In genomic region chr2:240135706-240136012, GRCh38 we compare ENCODE assay signal across 9 cellular contexts. TPM values are rescaled to one million over a fixed set of nuclear protein-coding genes. Genes with fewer than 3 reads are reported as not detected.
DNase-seq lines count a peak whose midpoint lies in the region; ATAC-seq, FAIRE-seq and TF ChIP-seq lines count a peak whose summit lies in the region.
"Had no signal": no experiment of that assay in that cellular context is flagged by ENCODE, and none has a peak within 500 bp of the region (broad histone marks: within the 10 kb centered on the region; RNA-seq: fewer than 3 reads in every experiment).

No MANE protein-coding gene starts in this region.

- POLR2A ChIA-PET in activated CD4-positive, alpha-beta memory T cell treated with anti-CD3 and anti-CD28 coated beads for 36 hours (lab: Charles Lee): no interaction called here

- intact Hi-C loops in activated CD4-positive, alpha-beta memory T cell treated with anti-CD3 and anti-CD28 coated beads for 36 hours (cut with micrococcal nuclease): loop anchor here (10.0 kb wide), 1 partner anchor 429 kb away; the partner anchor contains the start of genes DUSP28 and RNPEPL1
- intact Hi-C loops in left colon (cut with DNase I, micrococcal nuclease): no loop called here

- TF ChIP-seq CTCF in GM06990 (IDR thresholded peaks at IDR 0.05; ENCODE audit: insufficient read depth, low read length, poor library complexity, severe bottlenecking): no peak

- FAIRE-seq in urothelium cell line (lab: Jason Lieb, UNC): no peak

- H3K9me3 Mint-ChIP-seq in activated CD4-positive, alpha-beta memory T cell treated with anti-CD3 and anti-CD28 coated beads for 36 hours: no peaks in the 10 kb centered on the region
- H3K9me3 Mint-ChIP-seq in stimulated activated naive CD8-positive, alpha-beta T cell treated with anti-CD3 and anti-CD28 coated beads, Interleukin-15, amount 100 ng/mL, for 72 hours: no peaks in the 10 kb centered on the region

- CTCF ChIA-PET in activated CD4-positive, alpha-beta memory T cell treated with anti-CD3 and anti-CD28 coated beads for 36 hours (lab: Charles Lee): interaction anchor here (2.9 kb wide), 1 partner anchor 75 kb away, joined by 14 read pairs; no protein-coding TSS in a partner anchor

- H3K36me3 ChIP-seq in GM06990 (ENCODE audit: control insufficient read depth, insufficient read depth, low read length): peaks cover 15% of the 10 kb centered on the region
- peaks cover 20% of the 10 kb centered on the region for H3K36me3 ChIP-seq in iPS-15b (ENCODE audit: control insufficient read depth, insufficient read depth, low read length)

- DNase-seq in GM06990 (ENCODE audit: extremely low read depth, insufficient read length) (no peak), HK-2 (ENCODE audit: unreplicated experiment) (no peak), left colon (no peak), urothelium cell line (ENCODE audit: low spot score) (no peak)
- DNase-seq in activated CD4-positive, alpha-beta memory T cell treated with anti-CD3 and anti-CD28 coated beads for 36 hours: no peak
- DNase-seq in stimulated activated naive CD8-positive, alpha-beta T cell treated with anti-CD3 and anti-CD28 coated beads, Interleukin-15, amount 100 ng/mL, for 72 hours: no peak

- H3K4me1 Mint-ChIP-seq in activated CD4-positive, alpha-beta memory T cell treated with anti-CD3 and anti-CD28 coated beads for 36 hours (ENCODE audit: low read depth): peaks cover 25% of the 10 kb centered on the region
- peaks cover 44% of the 10 kb centered on the region for H3K4me1 Mint-ChIP-seq in stimulated activated naive CD8-positive, alpha-beta T cell treated with anti-CD3 and anti-CD28 coated beads, Interleukin-15, amount 100 ng/mL, for 72 hours

- H3K27ac Mint-ChIP-seq in activated CD4-positive, alpha-beta memory T cell treated with anti-CD3 and anti-CD28 coated beads for 36 hours: peak overlapping the region; percentile 69
- H3K27ac Mint-ChIP-seq in stimulated activated naive CD8-positive, alpha-beta T cell treated with anti-CD3 and anti-CD28 coated beads, Interleukin-15, amount 100 ng/mL, for 72 hours: peak overlapping the region; percentile 95 to 96

- no peaks in the 10 kb centered on the region for H3K27me3 Mint-ChIP-seq in activated CD4-positive, alpha-beta memory T cell treated with anti-CD3 and anti-CD28 coated beads for 36 hours
- H3K27me3 Mint-ChIP-seq in stimulated activated naive CD8-positive, alpha-beta T cell treated with anti-CD3 and anti-CD28 coated beads, Interleukin-15, amount 100 ng/mL, for 72 hours: no peaks in the 10 kb centered on the region

- H3K9ac ChIP-seq in iPS-15b (ENCODE audit: low read depth, low read length): peak overlapping the region; percentile 79

- H3K4me3 ChIP-seq in GM06990 (replicated peaks; ENCODE audit: low read depth, low read length): peak overlapping the region; percentile 92
- peak overlapping the region; percentile 90 for H3K4me3 ChIP-seq in iPS-15b (ENCODE audit: low read depth, low read length)

- peaks cover 26% of the 10 kb centered on the region for H3K36me3 Mint-ChIP-seq in activated CD4-positive, alpha-beta memory T cell treated with anti-CD3 and anti-CD28 coated beads for 36 hours

- no peaks in the 10 kb centered on the region for H3K9me3 ChIP-seq in iPS-15b (ENCODE audit: control insufficient read depth, insufficient read depth, low read length)

- H3K27me3 ChIP-seq in GM06990 (replicated peaks; ENCODE audit: control insufficient read depth, insufficient read depth, low read length) (no peaks in the 10 kb centered on the region; the same call in 1 of the 2 replicates), iPS-15b (ENCODE audit: control insufficient read depth, insufficient read depth, low read length) (peaks cover 8% of the 10 kb centered on the region)

- peak overlapping the region; percentile 92 for H3K4me3 Mint-ChIP-seq in activated CD4-positive, alpha-beta memory T cell treated with anti-CD3 and anti-CD28 coated beads for 36 hours
- H3K4me3 Mint-ChIP-seq in stimulated activated naive CD8-positive, alpha-beta T cell treated with anti-CD3 and anti-CD28 coated beads, Interleukin-15, amount 100 ng/mL, for 72 hours: peak overlapping the region; percentile 94 to 99

- peaks cover 7% of the 10 kb centered on the region for H3K4me1 ChIP-seq in iPS-15b (ENCODE audit: control insufficient read depth, insufficient read depth, low read length)

- ATAC-seq in HG02938 (IDR thresholded peaks at IDR 0.05; ENCODE audit: unreplicated experiment) (peak; percentile 28), left colon (no peak)
- ATAC-seq in stimulated activated naive CD8-positive, alpha-beta T cell treated with anti-CD3 and anti-CD28 coated beads, Interleukin-15, amount 100 ng/mL, for 72 hours: peak; percentile 41

RNA-seq across cellular contexts. Expression of gene COPS9, which starts 0.4 kb away (rescaled TPM):
- 10 to 100 TPM; 85.2 to 99.9 TPM for total RNA-seq in activated CD4-positive, alpha-beta memory T cell treated with anti-CD3 and anti-CD28 coated beads for 36 hours
- total RNA-seq in left colon: 100 to 1,000 TPM in 1 of 2 donors, 10 to 100 TPM in 1; 100.0 to 100 TPM

RNA-seq across cellular contexts. Expression of gene OTOS, which starts 4.8 kb away (rescaled TPM):
- not detected for total RNA-seq in activated CD4-positive, alpha-beta memory T cell treated with anti-CD3 and anti-CD28 coated beads for 36 hours
- not detected for total RNA-seq in left colon
- total RNA-seq: M059J had no signal
